Comparison of ENCODE assay signal across 11 cellular contexts in genomic region chr5:97095318-97095732, GRCh38. TPM values are rescaled to one million over a fixed set of nuclear protein-coding genes. Genes with fewer than 3 reads are reported as not detected.
DNase-seq lines count a peak whose midpoint lies in the region; ATAC-seq and TF ChIP-seq lines count a peak whose summit lies in the region.
"Had no signal": no experiment of that assay in that cellular context is flagged by ENCODE, and none has a peak within 500 bp of the region (broad histone marks: within the 10 kb centered on the region; RNA-seq: fewer than 3 reads in every experiment).

No MANE protein-coding gene starts in this region.

- H3K27ac ChIP-seq in OCI-LY7 (ENCODE audit: low read depth, low read length, poor library complexity, severe bottlenecking): no peak overlapping the region

- no peak for DNase-seq in OCI-LY7 (ENCODE audit: low spot score)
- DNase-seq in NCI-H2227 treated with DMSO at 0.1 percent for 48 hours (lab: John Stamatoyannopoulos, UW): no peak
- no peak for DNase-seq in NCI-H1436 (lab: John Stamatoyannopoulos, UW)
- DNase-seq in HUDEP-2 (lab: John Stamatoyannopoulos, UW; ENCODE audit: unreplicated experiment in 76 of 76): no peak
- DNase-seq: NCI-H226, Right ventricle myocardium superior had no signal

- POLR2A ChIA-PET in OCI-LY7 (lab: Charles Lee): interaction anchor here (0.6 to 1.0 kb wide), 2 partner anchors 9 to 394 kb away, joined by 3 read pairs; no protein-coding TSS in a partner anchor

- intact Hi-C loops in OCI-LY7 (cut with micrococcal nuclease; ENCODE audit: unreplicated experiment): no loop called here

- no TSS peak for BruUV-seq in OCI-LY7 (replicated peaks; lab: Mats Ljungman, UMichigan)

- CTCF ChIA-PET in OCI-LY7 (lab: Charles Lee; ENCODE audit: unreplicated experiment): no interaction called here

- peaks cover 22% of the 10 kb centered on the region for H3K4me1 ChIP-seq in OCI-LY7 (ENCODE audit: insufficient read depth, low read length, poor library complexity, severe bottlenecking)

- no peaks in the 10 kb centered on the region for H3K36me3 ChIP-seq in OCI-LY7 (ENCODE audit: insufficient read depth, low read length)

- H4K20me1 ChIP-seq in OCI-LY7 (ENCODE audit: insufficient read depth, low read length): no peaks in the 10 kb centered on the region

- ATAC-seq in GM18498 (IDR thresholded peaks at IDR 0.05; ENCODE audit: unreplicated experiment) (peak; percentile 49), GM19328 (IDR thresholded peaks at IDR 0.05; ENCODE audit: unreplicated experiment) (peak; percentile 12), HG02763 (IDR thresholded peaks at IDR 0.05; ENCODE audit: unreplicated experiment) (peak; percentile 33), HG03469 (IDR thresholded peaks at IDR 0.05; ENCODE audit: unreplicated experiment) (peak; percentile 19)

- H3K4me3 ChIP-seq in OCI-LY7 (ENCODE audit: low read depth, low read length, poor library complexity, severe bottlenecking): no peak overlapping the region

- H3K9me3 ChIP-seq in OCI-LY7 (ENCODE audit: low read length): no peaks in the 10 kb centered on the region

- no peaks in the 10 kb centered on the region for H3K79me2 ChIP-seq in OCI-LY7 (ENCODE audit: insufficient read depth, low read depth, low read length)

- no peak for TF ChIP-seq CTCF in OCI-LY7 (conservative IDR thresholded peaks at IDR 0.05; ENCODE audit: low read length)

- no peaks in the 10 kb centered on the region for H3K9me2 ChIP-seq in OCI-LY7 (ENCODE audit: insufficient read depth, low read length)

- H2AFZ ChIP-seq in OCI-LY7 (ENCODE audit: low read length): no peak overlapping the region

- H3K4me2 ChIP-seq in OCI-LY7 (ENCODE audit: low read length): no peak overlapping the region

RNA-seq across cellular contexts. Expression of gene LIX1, which starts 47.1 kb away (rescaled TPM):
- total RNA-seq in OCI-LY7 (2014; rRNA removed; shearing (Covaris generic)): 0.18 and 0.44 TPM in 2 replicates
- not detected in 2 replicates for total RNA-seq in OCI-LY7 (2022)
- total RNA-seq: omental fat pad, Right ventricle myocardium superior had no signal
